In the genomic region with DNA sequence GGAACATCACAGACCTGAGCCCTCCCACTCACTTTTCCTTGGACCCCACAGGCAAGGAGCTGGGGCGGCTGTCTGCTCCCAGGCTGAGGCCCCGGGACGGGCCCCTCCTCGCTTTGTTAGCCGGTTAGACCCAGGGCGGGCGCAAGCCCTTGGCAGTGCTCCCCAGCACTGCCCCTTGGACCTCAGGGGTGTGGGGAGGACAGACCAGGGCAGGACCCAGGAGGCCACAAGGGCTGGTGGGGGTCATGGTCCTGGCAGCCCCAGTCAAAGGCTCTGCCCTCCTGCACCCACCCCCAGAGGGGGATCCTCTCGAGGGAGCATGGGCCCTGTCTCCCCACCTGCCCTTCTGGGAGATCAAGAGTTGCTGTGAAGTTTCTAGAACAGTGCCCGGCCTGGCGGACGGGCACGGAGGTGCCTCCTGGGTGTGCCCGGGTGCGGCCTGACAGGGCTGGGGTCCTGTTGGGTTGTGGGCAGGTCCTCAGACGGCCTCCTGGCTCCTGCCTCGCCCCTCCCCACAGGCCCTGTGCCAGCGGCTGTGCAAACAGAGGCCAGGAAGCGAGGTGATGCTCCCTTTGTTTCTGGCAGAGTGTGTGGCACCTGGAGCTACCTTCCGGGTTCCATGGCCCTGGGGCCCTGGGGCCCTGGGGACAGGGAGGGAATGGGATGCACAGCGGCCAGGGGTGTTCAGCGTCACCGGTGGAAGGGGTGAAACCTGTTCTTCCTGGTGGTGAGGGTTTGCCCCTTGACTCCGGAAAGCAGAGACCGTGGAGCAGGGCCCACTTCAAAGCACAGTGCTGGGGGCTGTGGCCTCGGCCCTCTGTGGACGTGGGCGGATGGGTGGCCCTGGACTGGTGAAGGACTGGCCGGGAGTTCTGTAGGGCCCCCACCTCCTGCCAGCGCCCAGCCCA, we compare ENCODE assay signal across 11 cellular contexts. TPM values are rescaled to one million over a fixed set of nuclear protein-coding genes. Genes with fewer than 3 reads are reported as not detected.
DNase-seq lines count a peak whose midpoint lies in the region; ATAC-seq, FAIRE-seq and TF ChIP-seq lines count a peak whose summit lies in the region.
"Had no signal": no experiment of that assay in that cellular context is flagged by ENCODE, and none has a peak within 500 bp of the region (broad histone marks: within the 10 kb centered on the region; RNA-seq: fewer than 3 reads in every experiment).

No MANE protein-coding gene starts in this region.

- no peaks in the 10 kb centered on the region for H4K20me1 ChIP-seq in BLaER1

- H3K4me1 ChIP-seq in BLaER1 = peaks cover 87% of the 10 kb centered on the region
- H3K4me1 ChIP-seq in Panc1 (ENCODE audit: control insufficient read depth, insufficient read depth, low read length) = peaks cover 32% of the 10 kb centered on the region
- H3K4me1 ChIP-seq in liver (ENCODE audit: control insufficient read depth in 4 of 4, insufficient read depth in 4 of 4, low read length in 3 of 4) = peaks cover 19 to 57% (median 38%) of the 10 kb centered on the region in 4 donors

- no peaks in the 10 kb centered on the region for H3K9me3 ChIP-seq in BLaER1
- H3K9me3 ChIP-seq in Panc1 (ENCODE audit: control insufficient read depth, insufficient read depth, low read depth, low read length) = no peaks in the 10 kb centered on the region
- no peaks in the 10 kb centered on the region for H3K9me3 ChIP-seq in liver (ENCODE audit: control insufficient read depth in 4 of 4, low read length in 3 of 4)

- POLR2A ChIA-PET in Panc1 (lab: Charles Lee) = no interaction called here

- H3K9ac ChIP-seq in BLaER1 (peak overlapping the region; percentile 47), liver (ENCODE audit: low read depth in 1 of 2, low read length in 2 of 2) (no peak overlapping the region)

- 56% methylated on average over 29 of the region's 29 CpGs for WGBS in liver

- H3K4me3 ChIP-seq in BLaER1 (no peak overlapping the region; the same call in 1 of the 2 replicates), Panc1 (ENCODE audit: low read depth in 2 of 2, low read length in 2 of 2) (no peak overlapping the region), liver (ENCODE audit: low read depth in 1 of 3, low read length in 3 of 3) (no peak overlapping the region)

- peak overlapping the region; percentile 92 for H3K4me2 ChIP-seq in BLaER1

- H3K36me3 ChIP-seq in BLaER1 = no peaks in the 10 kb centered on the region; the same call in 1 of the 2 replicates
- H3K36me3 ChIP-seq in Panc1 (ENCODE audit: control insufficient read depth, insufficient read depth, low read length) = no peaks in the 10 kb centered on the region
- no peaks in the 10 kb centered on the region for H3K36me3 ChIP-seq in liver (ENCODE audit: control insufficient read depth in 4 of 4, insufficient read depth in 3 of 4, low read depth in 1 of 4, low read length in 3 of 4)

- H3K27me3 ChIP-seq in BLaER1 (no peaks in the 10 kb centered on the region), Panc1 (ENCODE audit: control insufficient read depth, insufficient read depth, low read length) (no peaks in the 10 kb centered on the region), liver (ENCODE audit: control insufficient read depth in 4 of 4, insufficient read depth in 4 of 4, low read length in 3 of 4) (no peaks in the 10 kb centered on the region)

- DNase-seq in GM19239 (ENCODE audit: insufficient read length, low spot score) (peak; percentile 4), Panc1 (ENCODE audit: low read depth, low spot score) (no peak)
- DNase-seq in activated CD4-positive, alpha-beta T cell treated with anti-CD3 and anti-CD28 coated beads for 48 hours = no peak
- no peak for DNase-seq in activated CD4-positive, CD25-positive, alpha-beta regulatory T cell (lab: John Stamatoyannopoulos, UW)
- DNase-seq: CD4-positive, CD25-positive, alpha-beta regulatory T cell; central memory CD4-positive, alpha-beta T cell had no signal

- ATAC-seq in Panc1 = peak; percentile 7
- no peak for ATAC-seq in HG03045 (IDR thresholded peaks at IDR 0.05; ENCODE audit: unreplicated experiment)
- no peak for ATAC-seq in HG03175 (IDR thresholded peaks at IDR 0.05; ENCODE audit: unreplicated experiment)

- intact Hi-C loops in Panc1 (cut with micrococcal nuclease; ENCODE audit: unreplicated experiment) = no loop called here

- in situ Hi-C loops in Panc1 (cut with HindIII; ENCODE audit: low pct_unique_long_range_greater_than_20kb, low sequenced_read_pairs) = no loop called here

- H3K27ac ChIP-seq in BLaER1 (peak overlapping the region; percentile 89), Panc1 (ENCODE audit: low read length) (no peak overlapping the region; the same call in 1 of the 2 replicates), liver (ENCODE audit: low read depth in 1 of 2, low read length in 2 of 2) (no peak overlapping the region)

- CTCF ChIA-PET in Panc1 (lab: Charles Lee) = interaction anchor here (0.5 kb wide), 1 partner anchor 13 kb away, joined by 4 read pairs; no protein-coding TSS in a partner anchor

- no TSS peak for BruUV-seq in Panc1 (replicated peaks; lab: Mats Ljungman, UMichigan)

- no peak for TF ChIP-seq RAD21 in liver (IDR thresholded peaks at IDR 0.05)

- TF ChIP-seq CTCF in Panc1 (IDR thresholded peaks at IDR 0.05) (no peak), liver (IDR thresholded peaks at IDR 0.05; ENCODE audit: low read depth, low read length, missing input control) (no peak)

- no peak for FAIRE-seq in GM19239 (lab: Jason Lieb, UNC)

TF ChIP-seq in liver, 16 proteins besides CTCF, POLR2A, EP300 and RAD21:
- TF ChIP-seq TAF1 (conservative IDR thresholded peaks at IDR 0.05) = no peak
- peak; percentile 60 to 71 for TF ChIP-seq HNF4A (conservative IDR thresholded peaks at IDR 0.05)
- peak in 1 of 2 donors; percentile 29 for TF ChIP-seq RXRA (IDR thresholded peaks at IDR 0.05)

RNA-seq across cellular contexts. Expression of a gene that starts 2.9 kb away (rescaled TPM):
- total RNA-seq in Panc1 (2021; ENCODE audit: unreplicated experiment) = 1.6 TPM
- 3.7 TPM for polyA plus RNA-seq in Panc1 (2012; ENCODE audit: insufficient read length)
- under 1 TPM; 0.23 to 0.33 TPM for total RNA-seq in liver
- under 1 TPM in 1 of 2 donors, not detected in 1; 0.03 TPM for polyA plus RNA-seq in liver
- total RNA-seq: kidney epithelial cell had no signal
- polyA plus RNA-seq: CD4-positive, CD25-positive, alpha-beta regulatory T cell had no signal

RNA-seq across cellular contexts. Expression of a gene that starts 35.2 kb away (rescaled TPM):
- 10.0 TPM for total RNA-seq in Panc1 (2021; ENCODE audit: unreplicated experiment)
- polyA plus RNA-seq in Panc1 (2012; ENCODE audit: insufficient read length) = 18.8 TPM
- total RNA-seq in liver = 10 to 100 TPM in 1 of 2 donors, 1 to 10 TPM in 1; 5.4 to 52.7 TPM
- polyA plus RNA-seq in liver = 10 to 100 TPM; 17.5 to 58.4 TPM
- total RNA-seq: kidney epithelial cell had no signal

RNA-seq across cellular contexts. Expression of a gene that starts 39.3 kb away (rescaled TPM):
- total RNA-seq in Panc1 (2021; ENCODE audit: unreplicated experiment) (53.0 TPM), liver (10 to 100 TPM in 1 of 2 donors, 1 to 10 TPM in 1; 7.4 to 25.0 TPM)
- 71.6 TPM for polyA plus RNA-seq in Panc1 (2012; ENCODE audit: insufficient read length)
- polyA plus RNA-seq in liver = 10 to 100 TPM in 1 of 2 donors, 1 to 10 TPM in 1; 6.4 to 19.7 TPM
